In genomic region chr4:44448548-44449443, GRCh38 we compare ENCODE assay signal across 8 cellular contexts. TPM values are rescaled to one million over a fixed set of nuclear protein-coding genes. Genes with fewer than 3 reads are reported as not detected.
DNase-seq lines count a peak whose midpoint lies in the region; ATAC-seq and TF ChIP-seq lines count a peak whose summit lies in the region.

Gene KCTD8, minus strand, starts transcription at chr4:44448809.

- no peaks in the 10 kb centered on the region for H3K36me3 Mint-ChIP-seq in activated CD4-positive, alpha-beta memory T cell treated with anti-CD3 and anti-CD28 coated beads, Interleukin-2, amount 10 ng/mL, durations not matched to agents 7 days and 5 days (ENCODE audit: low read depth)
- H3K36me3 Mint-ChIP-seq in endothelial cell (ENCODE audit: low read depth, unreplicated experiment), result no peaks in the 10 kb centered on the region

- DNase-seq in AG10803 (ENCODE audit: low read depth) (peak; percentile 35), NCI-H2227 treated with DMSO at 0.1 percent for 48 hours (lab: John Stamatoyannopoulos, UW) (peak; percentile 25), endothelial cell (ENCODE audit: low spot score) (peak; percentile 94), mesenchymal stem cell (peak; percentile 48)
- DNase-seq in activated CD4-positive, alpha-beta memory T cell treated with anti-CD3 and anti-CD28 coated beads, Interleukin-2, amount 10 ng/mL, durations not matched to agents 7 days and 5 days, result peak; percentile 68
- DNase-seq in stimulated activated CD8-positive, alpha-beta memory T cell treated with anti-CD3 and anti-CD28 coated beads, Interleukin-12 subunit alpha, Interleukin-12 subunit beta, amount 100 ng/mL, for 24 hours (ENCODE audit: extremely low read depth), result peak; percentile 20

- peak; percentile 98 for ATAC-seq in GM18909 (IDR thresholded peaks at IDR 0.05; ENCODE audit: poor library complexity, unreplicated experiment)
- ATAC-seq in HG03139 (IDR thresholded peaks at IDR 0.05; ENCODE audit: unreplicated experiment), result peak; percentile 98

- peak within 1 kb of the TSS; percentile 68 for H2AFZ ChIP-seq in mesenchymal stem cell (ENCODE audit: low read depth, low read length)

- H3K4me1 Mint-ChIP-seq in activated CD4-positive, alpha-beta memory T cell treated with anti-CD3 and anti-CD28 coated beads, Interleukin-2, amount 10 ng/mL, durations not matched to agents 7 days and 5 days, result peaks cover 10% of the 10 kb centered on the region
- peaks cover 17% of the 10 kb centered on the region for H3K4me1 Mint-ChIP-seq in endothelial cell (ENCODE audit: unreplicated experiment)

- H3K27me3 ChIP-seq in mesenchymal stem cell (ENCODE audit: control insufficient read depth in 1 of 2, insufficient read depth in 1 of 2, low read length in 2 of 2), result peaks cover 22 to 61% of the 10 kb centered on the region in 2 experiments

- H3K4me3 Mint-ChIP-seq in activated CD4-positive, alpha-beta memory T cell treated with anti-CD3 and anti-CD28 coated beads, Interleukin-2, amount 10 ng/mL, durations not matched to agents 7 days and 5 days, result peak within 1 kb of the TSS; percentile 5
- H3K4me3 Mint-ChIP-seq in endothelial cell (ENCODE audit: unreplicated experiment), result peak within 1 kb of the TSS; percentile 89

- H3K79me1 ChIP-seq in mesenchymal stem cell (replicated peaks; ENCODE audit: low read length, poor library complexity, severe bottlenecking), result no peaks in the 10 kb centered on the region

- no peak within 1 kb of the TSS for H2BK12ac ChIP-seq in mesenchymal stem cell (ENCODE audit: low read length in 2 of 2)

- CTCF ChIA-PET in activated CD4-positive, alpha-beta memory T cell treated with anti-CD3 and anti-CD28 coated beads, Interleukin-2, amount 10 ng/mL, durations not matched to agents 7 days and 5 days (lab: Charles Lee), result interaction anchor here (0.7 to 2.5 kb wide), 10 partner anchors 11 to 393 kb away, joined by 3 to 11 read pairs (median 4); no protein-coding TSS in a partner anchor

- no peak within 1 kb of the TSS for H2AK5ac ChIP-seq in mesenchymal stem cell (ENCODE audit: low read length, severe bottlenecking)

- peak within 1 kb of the TSS; percentile 61 for H3K9ac ChIP-seq in mesenchymal stem cell (ENCODE audit: low read length)

- H2BK15ac ChIP-seq in mesenchymal stem cell (ENCODE audit: low read depth, poor library complexity, severe bottlenecking), result no peak within 1 kb of the TSS

- no peak within 1 kb of the TSS for H3K27ac Mint-ChIP-seq in activated CD4-positive, alpha-beta memory T cell treated with anti-CD3 and anti-CD28 coated beads, Interleukin-2, amount 10 ng/mL, durations not matched to agents 7 days and 5 days
- no peak within 1 kb of the TSS for H3K27ac Mint-ChIP-seq in endothelial cell (ENCODE audit: unreplicated experiment)

- no peak within 1 kb of the TSS for H4K8ac ChIP-seq in mesenchymal stem cell (ENCODE audit: low read length)

- WGBS in mesenchymal stem cell, result under 1% methylated on average over 62 of the region's 71 CpGs

- no peak within 1 kb of the TSS for H3K4ac ChIP-seq in mesenchymal stem cell (ENCODE audit: low read depth in 1 of 2, low read length in 2 of 2)

- POLR2A ChIA-PET in activated CD4-positive, alpha-beta memory T cell treated with anti-CD3 and anti-CD28 coated beads, Interleukin-2, amount 10 ng/mL, durations not matched to agents 7 days and 5 days (lab: Charles Lee), result no interaction called here

- no peak within 1 kb of the TSS for H3K27ac ChIP-seq in mesenchymal stem cell (ENCODE audit: low read length, poor library complexity, severe bottlenecking)

- no peak within 1 kb of the TSS for H3K14ac ChIP-seq in mesenchymal stem cell (ENCODE audit: low read length in 2 of 2)

- H3K9me3 ChIP-seq in mesenchymal stem cell (ENCODE audit: control insufficient read depth, low read length), result no peaks in the 10 kb centered on the region

- no peaks in the 10 kb centered on the region for H3K9me3 Mint-ChIP-seq in activated CD4-positive, alpha-beta memory T cell treated with anti-CD3 and anti-CD28 coated beads, Interleukin-2, amount 10 ng/mL, durations not matched to agents 7 days and 5 days
- H3K9me3 Mint-ChIP-seq in endothelial cell (ENCODE audit: unreplicated experiment), result no peaks in the 10 kb centered on the region

- peak within 1 kb of the TSS in 1 of 2 experiments; percentile 79 for H3K23ac ChIP-seq in mesenchymal stem cell (ENCODE audit: low read length in 2 of 2)

- no peaks in the 10 kb centered on the region for H3K36me3 ChIP-seq in mesenchymal stem cell (ENCODE audit: control insufficient read depth in 1 of 2, insufficient read depth in 2 of 2, low read depth in 1 of 2, low read length in 2 of 2)

- H3K27me3 Mint-ChIP-seq in activated CD4-positive, alpha-beta memory T cell treated with anti-CD3 and anti-CD28 coated beads, Interleukin-2, amount 10 ng/mL, durations not matched to agents 7 days and 5 days, result peaks cover 44% of the 10 kb centered on the region
- peaks cover 15% of the 10 kb centered on the region for H3K27me3 Mint-ChIP-seq in endothelial cell (ENCODE audit: unreplicated experiment)

- H3K18ac ChIP-seq in mesenchymal stem cell (ENCODE audit: low read depth in 1 of 2, low read length in 2 of 2), result no peak within 1 kb of the TSS

- peak within 1 kb of the TSS; percentile 87 for H3K4me2 ChIP-seq in mesenchymal stem cell (ENCODE audit: low read length, poor library complexity, severe bottlenecking)

- no peak within 1 kb of the TSS for H2BK5ac ChIP-seq in mesenchymal stem cell (ENCODE audit: low read depth, low read length, poor library complexity, severe bottlenecking)

- H3K4me3 ChIP-seq in AG10803 (ENCODE audit: low read length) (peak within 1 kb of the TSS; percentile 49), mesenchymal stem cell (ENCODE audit: insufficient read depth in 1 of 2, low read depth in 1 of 2, low read length in 2 of 2) (peak within 1 kb of the TSS; percentile 46 to 77)

- H4K91ac ChIP-seq in mesenchymal stem cell (ENCODE audit: low read length), result no peak within 1 kb of the TSS

- no peak within 1 kb of the TSS for H2BK120ac ChIP-seq in mesenchymal stem cell (ENCODE audit: low read depth, low read length)

- peak; percentile 53 for TF ChIP-seq CTCF in AG10803 (conservative IDR thresholded peaks at IDR 0.05; ENCODE audit: low read length)
- peak; percentile 92 for TF ChIP-seq CTCF in endothelial cell (IDR thresholded peaks at IDR 0.05; ENCODE audit: unreplicated experiment)

- peaks cover 22% of the 10 kb centered on the region for H3K4me1 ChIP-seq in mesenchymal stem cell (ENCODE audit: control insufficient read depth, insufficient read depth, low read depth, low read length)

RNA-seq across cellular contexts. Expression of gene KCTD8, which starts in this region (rescaled TPM):
- total RNA-seq in activated CD4-positive, alpha-beta memory T cell treated with anti-CD3 and anti-CD28 coated beads, Interleukin-2, amount 10 ng/mL, durations not matched to agents 7 days and 5 days, result not detected
- 0.62 TPM for total RNA-seq in endothelial cell (ENCODE audit: unreplicated experiment)
- polyA plus RNA-seq in mesenchymal stem cell (2013, experiment 1 of 2), result not detected
- not detected for polyA plus RNA-seq in mesenchymal stem cell (2013, experiment 2 of 2)

Comparison
In these comparisons a context has a peak if more than half of its experiments do, and no peak if none do; other contexts are left out.
1. Peak in DNase-seq in activated CD4-positive, alpha-beta memory T cell treated with anti-CD3 and anti-CD28 coated beads, Interleukin-2, amount 10 ng/mL, durations not matched to agents 7 days and 5 days; RNA of the gene not detected or under 1 TPM.
2. Peak in DNase-seq in endothelial cell; RNA of the gene not detected or under 1 TPM.
3. DNase-seq: peak in every context shown above with its lines; median percentile 94 in endothelial cell; 68 in activated CD4-positive, alpha-beta memory T cell treated with anti-CD3 and anti-CD28 coated beads, Interleukin-2, amount 10 ng/mL, durations not matched to agents 7 days and 5 days; 48 in mesenchymal stem cell; 35 in AG10803; 25 in NCI-H2227 treated with DMSO at 0.1 percent for 48 hours; 20 in stimulated activated CD8-positive, alpha-beta memory T cell treated with anti-CD3 and anti-CD28 coated beads, Interleukin-12 subunit alpha, Interleukin-12 subunit beta, amount 100 ng/mL, for 24 hours.